Comparison of ENCODE assay signal across 13 cellular contexts in genomic region chr2:187431911-187432310, GRCh38. TPM values are rescaled to one million over a fixed set of nuclear protein-coding genes. Genes with fewer than 3 reads are reported as not detected.
DNase-seq lines count a peak whose midpoint lies in the region; ATAC-seq and TF ChIP-seq lines count a peak whose summit lies in the region.
"Had no signal": no experiment of that assay in that cellular context is flagged by ENCODE, and none has a peak within 500 bp of the region (broad histone marks: within the 10 kb centered on the region; RNA-seq: fewer than 3 reads in every experiment).

No MANE protein-coding gene starts in this region.

- TF ChIP-seq CTCF in WTC11 (IDR thresholded peaks at IDR 0.05) = no peak
- no peak for TF ChIP-seq CTCF in fibroblast of mammary gland (conservative IDR thresholded peaks at IDR 0.05; ENCODE audit: control insufficient read depth, insufficient read depth, low read depth, low read length)
- TF ChIP-seq CTCF in right lobe of liver (IDR thresholded peaks at IDR 0.05) = no peak

- H3K27me3 ChIP-seq in right lobe of liver = no peaks in the 10 kb centered on the region
- H3K27me3 ChIP-seq: BLaER1 treated with 17β-estradiol and CSF1 and Interleukin-3, amounts not matched to agents 10 nM and 100 nM had no signal

- POLR2A ChIA-PET in WTC11 (lab: Charles Lee) = no interaction called here

- no peaks in the 10 kb centered on the region for H3K36me3 ChIP-seq in right lobe of liver
- H3K36me3 ChIP-seq: BLaER1 treated with 17β-estradiol and CSF1 and Interleukin-3, amounts not matched to agents 10 nM and 100 nM; HAP-1 had no signal

- CTCF ChIA-PET in WTC11 (lab: Charles Lee) = no interaction called here

- no peak for TF ChIP-seq POLR2A in right lobe of liver (IDR thresholded peaks at IDR 0.05)

- H3K9me3 Mint-ChIP-seq in WTC11 = no peaks in the 10 kb centered on the region
- no peaks in the 10 kb centered on the region for H3K9me3 Mint-ChIP-seq in activated T-cell treated with anti-CD3 and anti-CD28 coated beads, Interleukin-2, amount 50 U/mL, for 4 hours

- no peak overlapping the region for H3K27ac ChIP-seq in right lobe of liver
- H3K27ac ChIP-seq: BLaER1 treated with 17β-estradiol and CSF1 and Interleukin-3, amounts not matched to agents 10 nM and 100 nM had no signal

- H3K4me3 ChIP-seq in fibroblast of mammary gland (ENCODE audit: control insufficient read depth, low read depth, low read length) = no peak overlapping the region
- H3K4me3 ChIP-seq in right lobe of liver = no peak overlapping the region
- H3K4me3 ChIP-seq: BLaER1 treated with 17β-estradiol and CSF1 and Interleukin-3, amounts not matched to agents 10 nM and 100 nM; HAP-1 had no signal

- H3K36me3 Mint-ChIP-seq in WTC11 = no peaks in the 10 kb centered on the region
- no peaks in the 10 kb centered on the region for H3K36me3 Mint-ChIP-seq in activated T-cell treated with anti-CD3 and anti-CD28 coated beads, Interleukin-2, amount 50 U/mL, for 4 hours (ENCODE audit: insufficient read depth)
- H3K36me3 Mint-ChIP-seq: CD4-positive, CD25-positive, alpha-beta regulatory T cell; CD8-positive, alpha-beta memory T cell; IgD-negative memory B cell had no signal

- peaks cover 0 to 7% (median 3%) of the 10 kb centered on the region in 4 donors for H3K4me1 ChIP-seq in right lobe of liver
- H3K4me1 ChIP-seq: Caco-2 had no signal

- H3K27ac Mint-ChIP-seq in WTC11 = peak overlapping the region; percentile 4; the same call in 1 of the 2 replicates
- H3K27ac Mint-ChIP-seq: B cell; CD4-positive, CD25-positive, alpha-beta regulatory T cell; CD8-positive, alpha-beta memory T cell; IgD-negative memory B cell had no signal

- no peak for ATAC-seq in WTC11
- peak; percentile 84 to 96 (median 94) for ATAC-seq in right lobe of liver
- no peak for ATAC-seq in activated T-cell treated with anti-CD3 and anti-CD28 coated beads, Interleukin-2, amount 50 U/mL, for 4 hours

- intact Hi-C loops in right lobe of liver (cut with DNase I) = no loop called here

- no peaks in the 10 kb centered on the region for H3K27me3 Mint-ChIP-seq in WTC11 (ENCODE audit: low read depth)
- H3K27me3 Mint-ChIP-seq in activated T-cell treated with anti-CD3 and anti-CD28 coated beads, Interleukin-2, amount 50 U/mL, for 4 hours (ENCODE audit: low read depth) = no peaks in the 10 kb centered on the region
- H3K27me3 Mint-ChIP-seq: B cell; CD4-positive, CD25-positive, alpha-beta regulatory T cell; CD8-positive, alpha-beta memory T cell had no signal

- H3K9me3 ChIP-seq in right lobe of liver = no peaks in the 10 kb centered on the region
- H3K9me3 ChIP-seq: BLaER1 treated with 17β-estradiol and CSF1 and Interleukin-3, amounts not matched to agents 10 nM and 100 nM; Caco-2; HAP-1 had no signal

- H3K4me1 Mint-ChIP-seq in WTC11 = no peaks in the 10 kb centered on the region
- H3K4me1 Mint-ChIP-seq in activated T-cell treated with anti-CD3 and anti-CD28 coated beads, Interleukin-2, amount 50 U/mL, for 4 hours (ENCODE audit: low read depth) = no peaks in the 10 kb centered on the region
- H3K4me1 Mint-ChIP-seq: B cell; CD4-positive, CD25-positive, alpha-beta regulatory T cell; CD8-positive, alpha-beta memory T cell; IgD-negative memory B cell had no signal

- DNase-seq in WTC11 (ENCODE audit: low spot score) (no peak), fibroblast of mammary gland (ENCODE audit: low read depth) (peak; percentile 41), right lobe of liver (no peak), CD1c-positive myeloid dendritic cell (ENCODE audit: extremely low spot score) (no peak), T-helper 1 cell (no peak)
- no peak for DNase-seq in activated T-cell treated with anti-CD3 and anti-CD28 coated beads, Interleukin-2, amount 50 U/mL, for 4 hours
- DNase-seq: Caco-2; CD4-positive, CD25-positive, alpha-beta regulatory T cell; CD8-positive, alpha-beta memory T cell had no signal

- no peak overlapping the region for H3K4me3 Mint-ChIP-seq in WTC11
- H3K4me3 Mint-ChIP-seq in activated T-cell treated with anti-CD3 and anti-CD28 coated beads, Interleukin-2, amount 50 U/mL, for 4 hours = no peak overlapping the region
- H3K4me3 Mint-ChIP-seq: B cell; CD4-positive, CD25-positive, alpha-beta regulatory T cell; CD8-positive, alpha-beta memory T cell; IgD-negative memory B cell had no signal

TF ChIP-seq in WTC11, 78 proteins besides CTCF, POLR2A, EP300 and RAD21:
- TF ChIP-seq SMAD3 (CRISPR knock-in tag; IDR thresholded peaks at IDR 0.05; ENCODE audit: borderline replicate concordance) (no peak), SOX15 (CRISPR knock-in tag; IDR thresholded peaks at IDR 0.05) (no peak), NR1H2 (CRISPR knock-in tag; IDR thresholded peaks at IDR 0.05) (no peak), JUN (CRISPR knock-in tag; IDR thresholded peaks at IDR 0.05) (no peak), PRRX2 (CRISPR knock-in tag; IDR thresholded peaks at IDR 0.05) (no peak), FOXP4 (CRISPR knock-in tag; IDR thresholded peaks at IDR 0.05) (no peak), TCF7 (CRISPR knock-in tag; IDR thresholded peaks at IDR 0.05; ENCODE audit: low read depth) (no peak), FOXJ3 (CRISPR knock-in tag; IDR thresholded peaks at IDR 0.05; ENCODE audit: borderline replicate concordance) (no peak)

RNA-seq across cellular contexts. Expression of gene CALCRL, which starts 16.1 kb away (rescaled TPM):
- total RNA-seq in WTC11 (2021) (1.7 to 2.1 TPM (median 2.0 TPM) in 3 replicates), right lobe of liver (10 to 100 TPM in 1 of 6 experiments, 1 to 10 TPM in 5; 3.7 to 13.9 (median 8.2) TPM)
- under 1 TPM; 0.05 to 0.33 (median 0.32) TPM for total RNA-seq in activated T-cell treated with anti-CD3 and anti-CD28 coated beads, Interleukin-2, amount 50 U/mL, for 4 hours
- total RNA-seq: Caco-2; CD8-positive, alpha-beta memory T cell had no signal

Comparison
In these comparisons a context has a peak if more than half of its experiments do, and no peak if none do; other contexts are left out.
1. ATAC-seq: peak in right lobe of liver (4 of 4); none in WTC11 (single experiment) and activated T-cell treated with anti-CD3 and anti-CD28 coated beads, Interleukin-2, amount 50 U/mL, for 4 hours (0 of 2).